In genomic region chr21:41835711-41836154, GRCh38 we compare ENCODE assay signal across 1 cellular context.
TF ChIP-seq lines count a peak whose summit lies in the region.

No MANE protein-coding gene starts in this region.

TF ChIP-seq in H1, 55 proteins besides CTCF, POLR2A, EP300 and RAD21:
- TF ChIP-seq BCL11A (IDR thresholded peaks at IDR 0.05; ENCODE audit: low read depth in 2 of 2, low read length in 2 of 2) (no peak), POU5F1 (IDR thresholded peaks at IDR 0.05; ENCODE audit: low read depth, low read length) (no peak), CHD1 (IDR thresholded peaks at IDR 0.05; ENCODE audit: low read depth, low read length) (no peak), CHD7 (IDR thresholded peaks at IDR 0.05; ENCODE audit: insufficient replicate concordance, low read length) (no peak), CBX8 (IDR thresholded peaks at IDR 0.05; ENCODE audit: borderline replicate concordance, low read depth, low read length) (no peak), SP2 (IDR thresholded peaks at IDR 0.05; ENCODE audit: low read length) (no peak), TCF12 (IDR thresholded peaks at IDR 0.05; ENCODE audit: low read depth, low read length) (no peak), HDAC6 (IDR thresholded peaks at IDR 0.05; ENCODE audit: low read depth, low read length) (no peak), SIX5 (IDR thresholded peaks at IDR 0.05; ENCODE audit: low read depth, low read length) (no peak), POLR2AphosphoS5 (IDR thresholded peaks at IDR 0.05; ENCODE audit: low read depth, low read length) (no peak), SP4 (IDR thresholded peaks at IDR 0.05; ENCODE audit: low read length) (no peak), ATF2 (IDR thresholded peaks at IDR 0.05; ENCODE audit: low read length) (no peak)
- TF ChIP-seq, protein P1, sequence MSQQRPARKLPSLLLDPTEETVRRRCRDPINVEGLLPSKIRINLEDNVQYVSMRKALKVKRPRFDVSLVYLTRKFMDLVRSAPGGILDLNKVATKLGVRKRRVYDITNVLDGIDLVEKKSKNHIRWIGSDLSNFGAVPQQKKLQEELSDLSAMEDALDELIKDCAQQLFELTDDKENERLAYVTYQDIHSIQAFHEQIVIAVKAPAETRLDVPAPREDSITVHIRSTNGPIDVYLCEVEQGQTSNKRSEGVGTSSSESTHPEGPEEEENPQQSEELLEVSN (IDR thresholded peaks at IDR 0.05), result no peak
